In genomic region chr5:112977440-112977861, GRCh38 we compare ENCODE assay signal across 8 cellular contexts. TPM values are rescaled to one million over a fixed set of nuclear protein-coding genes. Genes with fewer than 3 reads are reported as not detected.
A peak's percentile ranks its signal among the peaks of the same experiment; 100 is the strongest.
DNase-seq lines count a peak whose midpoint lies in the region; ATAC-seq and TF ChIP-seq lines count a peak whose summit lies in the region.

No MANE protein-coding gene starts in this region.

- peak overlapping the region; percentile 80 for H2AFZ ChIP-seq in trophoblast cell (ENCODE audit: insufficient read depth, low read length, poor library complexity)

- H3K27ac ChIP-seq in esophagus squamous epithelium (peak overlapping the region; percentile 91 to 96 (median 92)), trophoblast cell (ENCODE audit: low read depth, low read length) (peak overlapping the region; percentile 91)

- H3K4me1 ChIP-seq in esophagus squamous epithelium (peaks cover 7 to 62% (median 22%) of the 10 kb centered on the region in 3 donors), trophoblast cell (ENCODE audit: control insufficient read depth in 1 of 2, insufficient read depth in 2 of 2, low read length in 2 of 2) (peaks cover 5 to 8% of the 10 kb centered on the region in 2 experiments)

- 0% methylated on average over 16 of the region's 16 CpGs for WGBS in esophagus squamous epithelium, 2 donors
- no CpG with 5 or more reads among the region's 16 CpGs for WGBS in trophoblast cell (ENCODE audit: extremely low coverage, insufficient coverage, insufficient read length)

- peak overlapping the region; percentile 81 for H3K4ac ChIP-seq in trophoblast cell (ENCODE audit: low read depth, low read length)

- peak overlapping the region; percentile 56 for H4K12ac ChIP-seq in trophoblast cell (ENCODE audit: low read depth, low read length)

- H3K27me3 ChIP-seq in esophagus squamous epithelium = peaks cover 0 to 23% (median 0%) of the 10 kb centered on the region in 4 donors
- no peaks in the 10 kb centered on the region for H3K27me3 ChIP-seq in trophoblast cell (ENCODE audit: insufficient read depth, low read length)

- ATAC-seq in SK-N-SH treated with all-trans-retinoic acid at 6 μM for 48 hours (peak; percentile 12), GM21528 (IDR thresholded peaks at IDR 0.05; ENCODE audit: low FRiP score, unreplicated experiment) (no peak)

- H3K36me3 ChIP-seq in esophagus squamous epithelium (no peaks in the 10 kb centered on the region), trophoblast cell (ENCODE audit: control insufficient read depth in 1 of 2, insufficient read depth in 2 of 2, low read length in 2 of 2) (peaks cover 0 to 2% of the 10 kb centered on the region in 2 experiments)

- peak overlapping the region; percentile 59 for H2BK5ac ChIP-seq in trophoblast cell (ENCODE audit: low read depth, low read length, poor library complexity)

- TF ChIP-seq CTCF in esophagus squamous epithelium (IDR thresholded peaks at IDR 0.05) (no peak), GM20000 (IDR thresholded peaks at IDR 0.05; ENCODE audit: extremely low read depth, missing control alignments) (no peak)

- TF ChIP-seq POLR2A in esophagus squamous epithelium (IDR thresholded peaks at IDR 0.05) = no peak

- H3K79me2 ChIP-seq in trophoblast cell (ENCODE audit: control insufficient read depth, insufficient read depth, low read length, poor library complexity) = peaks cover 16% of the 10 kb centered on the region

- no peaks in the 10 kb centered on the region for H3K9me3 ChIP-seq in esophagus squamous epithelium
- H3K9me3 ChIP-seq in trophoblast cell (ENCODE audit: insufficient read depth, low read depth, low read length) = no peaks in the 10 kb centered on the region

- peak overlapping the region; percentile 98 for H3K9ac ChIP-seq in trophoblast cell (ENCODE audit: low read length)

- peak overlapping the region; percentile 50 for H2BK120ac ChIP-seq in trophoblast cell (ENCODE audit: insufficient read depth, low read length, poor library complexity)

- H3K4me2 ChIP-seq in trophoblast cell (ENCODE audit: low read length) = peak overlapping the region; percentile 87

- H3K4me3 ChIP-seq in esophagus squamous epithelium (peak overlapping the region; percentile 82 to 95 (median 90)), trophoblast cell (ENCODE audit: low read depth, low read length) (peak overlapping the region; percentile 97)

- intact Hi-C loops in esophagus squamous epithelium (cut with DNase I) = no loop called here
- intact Hi-C loops in posterior cingulate gyrus (cut with DNase I) = loop anchor here (5.0 kb wide), 3 partner anchors 55 to 535 kb away; partner anchors contain the start of genes REEP5, SRP19 and YTHDC2

- H3K18ac ChIP-seq in trophoblast cell (ENCODE audit: low read length) = peak overlapping the region; percentile 54

- H4K91ac ChIP-seq in trophoblast cell (ENCODE audit: low read depth, low read length) = peak overlapping the region; percentile 60

- peak overlapping the region; percentile 55 for H4K8ac ChIP-seq in trophoblast cell (ENCODE audit: low read depth, low read length)

- peaks cover 12% of the 10 kb centered on the region for H3K79me1 ChIP-seq in trophoblast cell (ENCODE audit: low read length)

- peak overlapping the region; percentile 10 for H2AK5ac ChIP-seq in trophoblast cell (ENCODE audit: low read length)

- H3K14ac ChIP-seq in trophoblast cell (ENCODE audit: low read length) = peak overlapping the region; percentile 60

- no peak overlapping the region for H2BK12ac ChIP-seq in trophoblast cell (ENCODE audit: low read length)

- no peak overlapping the region for H3K23ac ChIP-seq in trophoblast cell (ENCODE audit: low read length)

- DNase-seq in NCI-H146 treated with DMSO at 0.1 percent for 48 hours (lab: John Stamatoyannopoulos, UW; ENCODE audit: unreplicated experiment) (peak; percentile 26), NCI-H146 (lab: John Stamatoyannopoulos, UW) (no peak), esophagus squamous epithelium (lab: John Stamatoyannopoulos, UW) (no peak), trophoblast cell (peak in 1 of 2 donors; percentile 52), posterior cingulate gyrus (no peak), GM20000 (ENCODE audit: low spot score) (no peak)

TF ChIP-seq in SK-N-SH treated with all-trans-retinoic acid at 6 μM for 48 hours, 23 proteins besides CTCF, POLR2A, EP300 and RAD21:
- no peak for TF ChIP-seq ISL1 (CRISPR knock-in tag; IDR thresholded peaks at IDR 0.05)
- TF ChIP-seq ARNTL (CRISPR knock-in tag; IDR thresholded peaks at IDR 0.05; ENCODE audit: borderline replicate concordance, low read depth) = no peak
- no peak for TF ChIP-seq ZC3H10 (CRISPR knock-in tag; IDR thresholded peaks at IDR 0.05)
- TF ChIP-seq, protein P1, sequence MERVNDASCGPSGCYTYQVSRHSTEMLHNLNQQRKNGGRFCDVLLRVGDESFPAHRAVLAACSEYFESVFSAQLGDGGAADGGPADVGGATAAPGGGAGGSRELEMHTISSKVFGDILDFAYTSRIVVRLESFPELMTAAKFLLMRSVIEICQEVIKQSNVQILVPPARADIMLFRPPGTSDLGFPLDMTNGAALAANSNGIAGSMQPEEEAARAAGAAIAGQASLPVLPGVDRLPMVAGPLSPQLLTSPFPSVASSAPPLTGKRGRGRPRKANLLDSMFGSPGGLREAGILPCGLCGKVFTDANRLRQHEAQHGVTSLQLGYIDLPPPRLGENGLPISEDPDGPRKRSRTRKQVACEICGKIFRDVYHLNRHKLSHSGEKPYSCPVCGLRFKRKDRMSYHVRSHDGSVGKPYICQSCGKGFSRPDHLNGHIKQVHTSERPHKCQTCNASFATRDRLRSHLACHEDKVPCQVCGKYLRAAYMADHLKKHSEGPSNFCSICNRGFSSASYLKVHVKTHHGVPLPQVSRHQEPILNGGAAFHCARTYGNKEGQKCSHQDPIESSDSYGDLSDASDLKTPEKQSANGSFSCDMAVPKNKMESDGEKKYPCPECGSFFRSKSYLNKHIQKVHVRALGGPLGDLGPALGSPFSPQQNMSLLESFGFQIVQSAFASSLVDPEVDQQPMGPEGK (CRISPR knock-in tag; IDR thresholded peaks at IDR 0.05; ENCODE audit: borderline replicate concordance) = no peak

RNA-seq across cellular contexts. Expression of gene DCP2, which starts 0.9 kb away (rescaled TPM):
- 10 to 100 TPM in 3 of 4 donors, 1 to 10 TPM in 1; 9.0 to 24.9 (median 17.4) TPM for total RNA-seq in esophagus squamous epithelium
- 52.1 and 52.8 TPM in 2 replicates for polyA plus RNA-seq in trophoblast cell (2013)

RNA-seq across cellular contexts. Expression of gene REEP5, which starts 55.4 kb away (rescaled TPM):
- 10 to 100 TPM; 25.5 to 60.8 (median 36.1) TPM for total RNA-seq in esophagus squamous epithelium
- 69.4 and 75.4 TPM in 2 replicates for polyA plus RNA-seq in trophoblast cell (2013)
